1 cellular context compared by ENCODE assay signal in genomic region chr1:77354536-77354935, GRCh38.
TF ChIP-seq lines count a peak whose summit lies in the region.

No MANE protein-coding gene starts in this region.

TF ChIP-seq in IMR-90, 13 proteins besides CTCF, POLR2A, EP300 and RAD21:
- TF ChIP-seq MAZ (IDR thresholded peaks at IDR 0.05; ENCODE audit: borderline replicate concordance, low read depth, low read length) (no peak), RFX5 (IDR thresholded peaks at IDR 0.05; ENCODE audit: low read depth, low read length) (no peak), USF2 (IDR thresholded peaks at IDR 0.05; ENCODE audit: low read depth, low read length) (no peak), MXI1 (IDR thresholded peaks at IDR 0.05; ENCODE audit: borderline replicate concordance, low read depth, low read length) (no peak), BHLHE40 (IDR thresholded peaks at IDR 0.05; ENCODE audit: low read depth, low read length) (no peak), CHD1 (IDR thresholded peaks at IDR 0.05; ENCODE audit: low read depth, low read length) (no peak), CEBPB (IDR thresholded peaks at IDR 0.05; ENCODE audit: low read depth, low read length) (no peak), NFE2L2 (IDR thresholded peaks at IDR 0.05; ENCODE audit: low read depth, low read length) (no peak), FOS (IDR thresholded peaks at IDR 0.05; ENCODE audit: low read depth, low read length) (no peak), ELK1 (IDR thresholded peaks at IDR 0.05; ENCODE audit: borderline replicate concordance, low read depth, low read length) (no peak), SMC3 (IDR thresholded peaks at IDR 0.05; ENCODE audit: low read depth, low read length) (no peak), MAFK (IDR thresholded peaks at IDR 0.05; ENCODE audit: low read depth, low read length) (no peak), RCOR1 (IDR thresholded peaks at IDR 0.05; ENCODE audit: insufficient replicate concordance, low read length) (no peak)
TF ChIP-seq in IMR-90: peak in this region for 0.
